ENCODE assay signal across 8 cellular contexts in genomic region chr5:150001660-150002493, GRCh38. TPM values are rescaled to one million over a fixed set of nuclear protein-coding genes. Genes with fewer than 3 reads are reported as not detected.
A peak's percentile ranks its signal among the peaks of the same experiment; 100 is the strongest.
DNase-seq lines count a peak whose midpoint lies in the region; ATAC-seq and TF ChIP-seq lines count a peak whose summit lies in the region.

No MANE protein-coding gene starts in this region.

- TF ChIP-seq POLR2A in erythroblast (IDR thresholded peaks at IDR 0.05; ENCODE audit: low read length) (no peak), stomach (IDR thresholded peaks at IDR 0.05) (no peak)

- H3K9me3 Mint-ChIP-seq in naive thymus-derived CD4-positive, alpha-beta T cell, result no peaks in the 10 kb centered on the region

- peak overlapping the region; percentile 97 for H3K9ac ChIP-seq in BLaER1

- CTCF ChIA-PET in naive thymus-derived CD4-positive, alpha-beta T cell (lab: Charles Lee), result no interaction called here

- peaks cover 0 to 24% (median 18%) of the 10 kb centered on the region in 5 donors for H3K36me3 Mint-ChIP-seq in naive thymus-derived CD4-positive, alpha-beta T cell

- H3K27ac Mint-ChIP-seq in naive thymus-derived CD4-positive, alpha-beta T cell, result peak overlapping the region; percentile 75 to 98 (median 93)

- H3K27me3 Mint-ChIP-seq in naive thymus-derived CD4-positive, alpha-beta T cell, result no peaks in the 10 kb centered on the region

- H3K9me3 ChIP-seq in BLaER1, result no peaks in the 10 kb centered on the region
- H3K9me3 ChIP-seq in naive thymus-derived CD4-positive, alpha-beta T cell (ENCODE audit: control insufficient read depth in 2 of 3, low read length in 3 of 3), result no peaks in the 10 kb centered on the region
- no peaks in the 10 kb centered on the region for H3K9me3 ChIP-seq in stomach

- peak in 6 of 7 experiments; percentile 11 to 62 (median 60) for TF ChIP-seq CTCF in stomach (IDR thresholded peaks at IDR 0.05)

- POLR2A ChIA-PET in naive thymus-derived CD4-positive, alpha-beta T cell (lab: Charles Lee), result interaction anchor here (1.1 to 2.3 kb wide), 3 partner anchors 9 to 270 kb away, joined by 3 to 7 read pairs (median 3); no protein-coding TSS in a partner anchor

- intact Hi-C loops in naive thymus-derived CD4-positive, alpha-beta T cell (cut with micrococcal nuclease), result loop anchor here (1.0 to 10.0 kb wide), 12 partner anchors 215 to 1769 kb away; partner anchors contain the start of genes CD74 (in 1 of the 2), DCTN4 (in 1 of the 2), FBXO38 (in 1 of the 2) and G3BP1 (in 1 of the 2)
- intact Hi-C loops in stomach (cut with DNase I; ENCODE audit: low total_unique reads), result no loop called here

- peak overlapping the region; percentile 97 for H3K27ac ChIP-seq in BLaER1
- peak overlapping the region; percentile 80 for H3K27ac ChIP-seq in naive thymus-derived CD4-positive, alpha-beta T cell (ENCODE audit: low read depth, low read length)
- H3K27ac ChIP-seq in stomach, result peak overlapping the region; percentile 7 to 96 (median 93)

- peaks cover 27% of the 10 kb centered on the region for H3K4me1 ChIP-seq in BLaER1
- H3K4me1 ChIP-seq in naive thymus-derived CD4-positive, alpha-beta T cell (ENCODE audit: control insufficient read depth in 2 of 2, insufficient read depth in 2 of 2, low read length in 2 of 2), result peaks cover 18 to 23% of the 10 kb centered on the region in 2 donors
- peaks cover 25 to 48% (median 39%) of the 10 kb centered on the region in 4 donors for H3K4me1 ChIP-seq in stomach

- peak overlapping the region; percentile 86 for H3K4me2 ChIP-seq in BLaER1

- peak overlapping the region; percentile 86 to 99 (median 93) for H3K4me3 Mint-ChIP-seq in naive thymus-derived CD4-positive, alpha-beta T cell

- peaks cover 33 to 61% (median 49%) of the 10 kb centered on the region in 7 donors for H3K4me1 Mint-ChIP-seq in naive thymus-derived CD4-positive, alpha-beta T cell

- peaks cover 58% of the 10 kb centered on the region for H4K20me1 ChIP-seq in BLaER1

- H3K27me3 ChIP-seq in BLaER1 (no peaks in the 10 kb centered on the region), stomach (no peaks in the 10 kb centered on the region)
- no peaks in the 10 kb centered on the region for H3K27me3 ChIP-seq in naive thymus-derived CD4-positive, alpha-beta T cell (ENCODE audit: control insufficient read depth in 2 of 2, insufficient read depth in 2 of 2, low read length in 2 of 2)

- DNase-seq in NOMO-1 treated with DMSO at 0.1 percent for 48 hours (lab: John Stamatoyannopoulos, UW; ENCODE audit: unreplicated experiment) (peak; percentile 94), erythroblast (lab: John Stamatoyannopoulos, UW) (peak; percentile 84 to 86), stomach (peak; percentile 37)
- DNase-seq in activated CD8-positive, alpha-beta memory T cell treated with anti-CD3 and anti-CD28 coated beads, Interleukin-2, amount 50 U/mL, for 1 hour (ENCODE audit: extremely low read depth), result peak; percentile 19
- DNase-seq in naive thymus-derived CD4-positive, alpha-beta T cell, result peak; percentile 20 to 67 (median 57)

- TF ChIP-seq EP300 in stomach (IDR thresholded peaks at IDR 0.05), result no peak

- ATAC-seq in GM18907 (IDR thresholded peaks at IDR 0.05; ENCODE audit: unreplicated experiment) (peak; percentile 63), HG03175 (IDR thresholded peaks at IDR 0.05; ENCODE audit: unreplicated experiment) (peak; percentile 62)
- peak; percentile 84 for ATAC-seq in naive thymus-derived CD4-positive, alpha-beta T cell

- H3K36me3 ChIP-seq in BLaER1 (peaks cover 42% of the 10 kb centered on the region), stomach (peaks cover 8 to 33% (median 29%) of the 10 kb centered on the region in 4 donors)
- peaks cover 0 to 29% (median 3%) of the 10 kb centered on the region in 3 experiments for H3K36me3 ChIP-seq in naive thymus-derived CD4-positive, alpha-beta T cell (ENCODE audit: control insufficient read depth in 2 of 3, insufficient read depth in 3 of 3, low read length in 3 of 3)

- H3K4me3 ChIP-seq in BLaER1, result peak overlapping the region; percentile 97
- H3K4me3 ChIP-seq in naive thymus-derived CD4-positive, alpha-beta T cell (ENCODE audit: low read length), result peak overlapping the region; percentile 76
- H3K4me3 ChIP-seq in stomach, result peak overlapping the region; percentile 59 to 99 (median 94)

- 19 to 21% (median 20%) methylated on average over 9 of the region's 9 CpGs for WGBS in stomach, 5 donors

RNA-seq across cellular contexts. Expression of gene HMGXB3, which starts 1.3 kb away (rescaled TPM):
- total RNA-seq in naive thymus-derived CD4-positive, alpha-beta T cell, result 10 to 100 TPM; 27.2 to 40.6 (median 34.5) TPM
- polyA plus RNA-seq in naive thymus-derived CD4-positive, alpha-beta T cell, result 10 to 100 TPM in 1 of 2 donors, 1 to 10 TPM in 1; 8.2 to 12.6 TPM
- 10 to 100 TPM; 17.5 to 90.6 (median 52.0) TPM for total RNA-seq in stomach
- 10 to 100 TPM in 1 of 3 donors, 1 to 10 TPM in 2; 7.9 to 15.3 (median 10.0) TPM for polyA plus RNA-seq in stomach

RNA-seq across cellular contexts. Expression of gene TIGD6, which starts 1.4 kb away (rescaled TPM):
- total RNA-seq in naive thymus-derived CD4-positive, alpha-beta T cell, result 1 to 10 TPM; 2.3 to 7.4 (median 2.8) TPM
- polyA plus RNA-seq in naive thymus-derived CD4-positive, alpha-beta T cell, result 1 to 10 TPM; 4.1 to 5.5 TPM
- total RNA-seq in stomach, result 1 to 10 TPM in 2 of 5 donors, under 1 TPM in 2, not detected in 1; under 0.01 to 3.3 (median 1.6) TPM
- polyA plus RNA-seq in stomach, result 1 to 10 TPM; 1.8 to 2.9 (median 2.9) TPM

RNA-seq across cellular contexts. Expression of gene SLC26A2, which starts 41.3 kb away (rescaled TPM):
- total RNA-seq in naive thymus-derived CD4-positive, alpha-beta T cell, result 10 to 100 TPM in 2 of 5 experiments, 1 to 10 TPM in 3; 5.2 to 16.5 (median 9.6) TPM
- polyA plus RNA-seq in naive thymus-derived CD4-positive, alpha-beta T cell, result 1 to 10 TPM; 3.2 to 3.9 TPM
- total RNA-seq in stomach, result 100 to 1,000 TPM in 1 of 5 donors, 10 to 100 TPM in 1, 1 to 10 TPM in 3; 3.6 to 135 (median 8.4) TPM
- polyA plus RNA-seq in stomach, result 1 to 10 TPM in 2 of 3 donors, under 1 TPM in 1; 0.81 to 7.4 (median 1.2) TPM

RNA-seq across cellular contexts. Expression of gene PDE6A, which starts 57.3 kb away (rescaled TPM):
- not detected for total RNA-seq in naive thymus-derived CD4-positive, alpha-beta T cell
- polyA plus RNA-seq in naive thymus-derived CD4-positive, alpha-beta T cell, result under 1 TPM in 1 of 2 donors, not detected in 1; 0.11 TPM
- under 1 TPM in 1 of 5 donors, not detected in 4; under 0.01 TPM for total RNA-seq in stomach
- under 1 TPM in 1 of 3 donors, not detected in 2; 0.80 TPM for polyA plus RNA-seq in stomach

Comparison
In these comparisons a context has a peak if more than half of its experiments do, and no peak if none do; other contexts are left out.
1. Peak in every context shown above with its lines: DNase-seq, ATAC-seq, H3K4me3 ChIP-seq and H3K27ac ChIP-seq.
2. DNase-seq: peak in every context shown above with its lines; median percentile 94 in NOMO-1 treated with DMSO at 0.1 percent for 48 hours; 85 in erythroblast; 57 in naive thymus-derived CD4-positive, alpha-beta T cell; 37 in stomach; 19 in activated CD8-positive, alpha-beta memory T cell treated with anti-CD3 and anti-CD28 coated beads, Interleukin-2, amount 50 U/mL, for 1 hour.